In the genomic region with DNA sequence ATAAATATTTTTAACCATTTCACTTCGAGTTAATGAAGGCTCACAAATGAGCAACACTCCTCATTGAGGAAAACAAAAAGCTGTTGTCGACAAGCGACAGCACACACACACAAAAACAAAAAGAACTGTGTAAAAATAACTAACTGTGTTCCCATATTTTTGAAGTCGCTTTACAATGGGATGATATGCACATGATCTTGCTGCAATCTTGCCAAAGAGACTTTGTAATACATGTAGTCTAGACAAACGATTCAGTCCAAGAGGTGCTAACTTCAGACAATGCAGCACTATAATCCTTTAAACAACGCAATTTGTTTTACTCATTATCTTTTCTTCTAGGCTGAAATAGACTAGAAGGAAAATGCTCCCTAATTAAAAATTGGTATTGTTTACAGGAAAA, we compare ENCODE assay signal across 16 cellular contexts.
"Had no signal": no experiment of that assay in that cellular context is flagged by ENCODE, and none has a peak within 500 bp of the region (broad histone marks: within the 10 kb centered on the region; RNA-seq: fewer than 3 reads in every experiment).

No MANE protein-coding gene starts in this region.

- DNase-seq: activated CD4-positive, alpha-beta T cell treated with anti-CD3 and anti-CD28 coated beads for 4 hours; activated CD8-positive, alpha-beta memory T cell treated with anti-CD3 and anti-CD28 coated beads for 24 hours; activated naive CD4-positive, alpha-beta T cell treated with anti-CD3 and anti-CD28 coated beads for 36 hours; activated T-cell treated with anti-CD3 and anti-CD28 coated beads for 4 hours; central memory CD4-positive, alpha-beta T cell; effector CD8-positive, alpha-beta T cell; hippocampal formation; kidney glomerular epithelial cell; lower lobe of right lung; naive thymus-derived CD4-positive, alpha-beta T cell; right cardiac atrium; WERI-Rb-1 had no signal

- H3K4me3 ChIP-seq: coronary artery, lower lobe of right lung, tibial nerve had no signal

- H3K4me1 Mint-ChIP-seq: activated T-helper 17 cell treated with anti-CD3 and anti-CD28 coated beads, Interleukin-2, amount 50 U/mL, for 72 hours; stimulated activated effector memory CD8-positive, alpha-beta T cell treated with anti-CD3 and anti-CD28 coated beads, Interleukin-12 subunit alpha, Interleukin-12 subunit beta, amount 100 ng/mL, for 72 hours had no signal

- H3K4me3 Mint-ChIP-seq: activated naive CD4-positive, alpha-beta T cell treated with anti-CD3 and anti-CD28 coated beads for 36 hours; activated T-helper 17 cell treated with anti-CD3 and anti-CD28 coated beads, Interleukin-2, amount 50 U/mL, for 72 hours; stimulated activated effector memory CD8-positive, alpha-beta T cell treated with anti-CD3 and anti-CD28 coated beads, Interleukin-12 subunit alpha, Interleukin-12 subunit beta, amount 100 ng/mL, for 72 hours had no signal

- H3K27me3 Mint-ChIP-seq: activated T-helper 17 cell treated with anti-CD3 and anti-CD28 coated beads, Interleukin-2, amount 50 U/mL, for 72 hours; naive thymus-derived CD4-positive, alpha-beta T cell had no signal

- H3K4me1 ChIP-seq: lower lobe of right lung had no signal

- H3K27ac ChIP-seq: coronary artery, lower lobe of right lung, tibial nerve, WERI-Rb-1 had no signal

- H3K9me3 Mint-ChIP-seq: activated naive CD4-positive, alpha-beta T cell treated with anti-CD3 and anti-CD28 coated beads for 36 hours; activated T-helper 17 cell treated with anti-CD3 and anti-CD28 coated beads, Interleukin-2, amount 50 U/mL, for 72 hours; naive thymus-derived CD4-positive, alpha-beta T cell; stimulated activated effector memory CD8-positive, alpha-beta T cell treated with anti-CD3 and anti-CD28 coated beads, Interleukin-12 subunit alpha, Interleukin-12 subunit beta, amount 100 ng/mL, for 72 hours had no signal

- H3K27me3 ChIP-seq: tibial nerve had no signal

- ATAC-seq: activated T-helper 17 cell treated with anti-CD3 and anti-CD28 coated beads, Interleukin-2, amount 50 U/mL, for 72 hours; lower lobe of right lung; naive thymus-derived CD4-positive, alpha-beta T cell; right cardiac atrium; stimulated activated effector memory CD8-positive, alpha-beta T cell treated with anti-CD3 and anti-CD28 coated beads, Interleukin-12 subunit alpha, Interleukin-12 subunit beta, amount 100 ng/mL, for 72 hours had no signal

- H3K27ac Mint-ChIP-seq: activated naive CD4-positive, alpha-beta T cell treated with anti-CD3 and anti-CD28 coated beads for 36 hours; stimulated activated effector memory CD8-positive, alpha-beta T cell treated with anti-CD3 and anti-CD28 coated beads, Interleukin-12 subunit alpha, Interleukin-12 subunit beta, amount 100 ng/mL, for 72 hours had no signal

- H3K9me3 ChIP-seq: lower lobe of right lung, tibial nerve had no signal
